In genomic region chrX:53950130-53950733, GRCh38 we compare ENCODE assay signal across 24 cellular contexts.
A peak's percentile ranks its signal among the peaks of the same experiment; 100 is the strongest.
DNase-seq lines count a peak whose midpoint lies in the region; ATAC-seq and TF ChIP-seq lines count a peak whose summit lies in the region.
"Had no signal": no experiment of that assay in that cellular context is flagged by ENCODE, and none has a peak within 500 bp of the region (broad histone marks: within the 10 kb centered on the region; RNA-seq: fewer than 3 reads in every experiment).

No MANE protein-coding gene starts in this region.

- H3K27ac Mint-ChIP-seq in GM23338 = peak overlapping the region; percentile 40; the same call in 1 of the 2 replicates
- H3K27ac Mint-ChIP-seq: CD4-positive, CD25-positive, alpha-beta regulatory T cell; IgD-negative memory B cell had no signal

- H4K20me1 ChIP-seq in GM23338 (replicated peaks; ENCODE audit: insufficient read depth) (no peaks in the 10 kb centered on the region), smooth muscle cell (ENCODE audit: low read depth) (no peaks in the 10 kb centered on the region)

- H3F3A ChIP-seq in GM23338 (replicated peaks; ENCODE audit: low read depth) (no peaks in the 10 kb centered on the region), smooth muscle cell (ENCODE audit: low read depth) (no peaks in the 10 kb centered on the region)

- no peaks in the 10 kb centered on the region for H3K79me2 ChIP-seq in GM23338 (replicated peaks; ENCODE audit: insufficient read depth)
- H3K79me2 ChIP-seq in smooth muscle cell (ENCODE audit: low read depth) = no peaks in the 10 kb centered on the region

- no peak overlapping the region for H3K9ac ChIP-seq in smooth muscle cell (ENCODE audit: low read depth)
- H3K9ac ChIP-seq: BLaER1, KMS-11 had no signal

- H3K4me3 ChIP-seq in GM23338 (no peak overlapping the region), fibroblast of the aortic adventitia (ENCODE audit: low read depth, low read length) (no peak overlapping the region), retinal pigment epithelial cell (ENCODE audit: low read length) (no peak overlapping the region), smooth muscle cell (no peak overlapping the region)
- H3K4me3 ChIP-seq: BLaER1 had no signal

- no peak overlapping the region for H3K4me3 Mint-ChIP-seq in GM23338
- H3K4me3 Mint-ChIP-seq: CD4-positive, CD25-positive, alpha-beta regulatory T cell; IgD-negative memory B cell had no signal

- no peaks in the 10 kb centered on the region for H3K9me3 Mint-ChIP-seq in GM23338
- H3K9me3 Mint-ChIP-seq: CD4-positive, CD25-positive, alpha-beta regulatory T cell; IgD-negative memory B cell had no signal

- 66% methylated on average over 3 of the region's 3 CpGs for WGBS in smooth muscle cell (ENCODE audit: low lambda C conversion rate)

- no peaks in the 10 kb centered on the region for H3K4me1 Mint-ChIP-seq in GM23338
- H3K4me1 Mint-ChIP-seq: IgD-negative memory B cell had no signal

- no peaks in the 10 kb centered on the region for H3K9me3 ChIP-seq in smooth muscle cell (replicated peaks; ENCODE audit: low read depth)
- H3K9me3 ChIP-seq: BLaER1 had no signal

- DNase-seq in GM23338 (ENCODE audit: low spot score) (no peak), amniotic stem cell (lab: John Stamatoyannopoulos, UW) (peak; percentile 8), fibroblast of the aortic adventitia (ENCODE audit: low read depth) (peak; percentile 14), retinal pigment epithelial cell (ENCODE audit: low read depth) (peak; percentile 28), smooth muscle cell (lab: John Stamatoyannopoulos, UW; ENCODE audit: unreplicated experiment) (no peak), NCI-H1417 (lab: John Stamatoyannopoulos, UW) (no peak), GM20000 (ENCODE audit: low spot score) (no peak)
- DNase-seq: CD4-positive, CD25-positive, alpha-beta regulatory T cell; DMS153; DND-41; MM.1S; NCI-H1694; NCI-H2081; NCI-H226; NCI-H510A; NCI-H69; SHP77 had no signal

- H3K4me2 ChIP-seq in GM23338 (no peak overlapping the region), smooth muscle cell (no peak overlapping the region)
- H3K4me2 ChIP-seq: BLaER1, KMS-11 had no signal

- H3K27ac ChIP-seq in GM23338 (ENCODE audit: low read depth) = no peak overlapping the region
- H3K27ac ChIP-seq in smooth muscle cell (ENCODE audit: low read depth) = no peak overlapping the region
- H3K27ac ChIP-seq: BLaER1, HL-60, KMS-11, RWPE1 had no signal

- H3K27me3 ChIP-seq in GM23338 (ENCODE audit: insufficient read depth) = no peaks in the 10 kb centered on the region
- no peaks in the 10 kb centered on the region for H3K27me3 ChIP-seq in smooth muscle cell (ENCODE audit: low read depth)

- TF ChIP-seq CTCF in GM23338 (conservative IDR thresholded peaks at IDR 0.05; ENCODE audit: low read depth in 2 of 2) = no peak
- no peak for TF ChIP-seq CTCF in fibroblast of the aortic adventitia (IDR thresholded peaks at IDR 0.05; ENCODE audit: insufficient read depth, low read length)
- TF ChIP-seq CTCF in retinal pigment epithelial cell (conservative IDR thresholded peaks at IDR 0.05; ENCODE audit: low read depth, low read length) = no peak
- TF ChIP-seq CTCF in smooth muscle cell (IDR thresholded peaks at IDR 0.05; ENCODE audit: borderline replicate concordance, insufficient read depth, poor library complexity, severe bottlenecking) = no peak
- TF ChIP-seq CTCF in GM20000 (IDR thresholded peaks at IDR 0.05; ENCODE audit: extremely low read depth, missing control alignments) = no peak

- peaks cover 19% of the 10 kb centered on the region for H3K36me3 Mint-ChIP-seq in GM23338 (ENCODE audit: low read depth)

- H3K4me1 ChIP-seq in GM23338 (ENCODE audit: insufficient read depth) (no peaks in the 10 kb centered on the region), smooth muscle cell (ENCODE audit: low read depth) (no peaks in the 10 kb centered on the region)
- H3K4me1 ChIP-seq: BLaER1 had no signal

- H3K36me3 ChIP-seq in GM23338 (ENCODE audit: insufficient read depth) (no peaks in the 10 kb centered on the region), smooth muscle cell (ENCODE audit: low read depth) (no peaks in the 10 kb centered on the region)

- no peaks in the 10 kb centered on the region for H3K27me3 Mint-ChIP-seq in GM23338 (ENCODE audit: insufficient read depth, low read depth, poor library complexity)
- H3K27me3 Mint-ChIP-seq: CD4-positive, CD25-positive, alpha-beta regulatory T cell; IgD-negative memory B cell had no signal

- no peaks in the 10 kb centered on the region for H3K9me2 ChIP-seq in GM23338 (ENCODE audit: insufficient read depth)

- ATAC-seq in GM23338 = no peak
- ATAC-seq: HCT116, Panc1 had no signal

- H2AFZ ChIP-seq in GM23338 = no peak overlapping the region
- H2AFZ ChIP-seq in smooth muscle cell (ENCODE audit: low read depth) = no peak overlapping the region

TF ChIP-seq in GM23338, 12 proteins besides CTCF, POLR2A, EP300 and RAD21 (continues in another document):
- TF ChIP-seq, protein P1, sequence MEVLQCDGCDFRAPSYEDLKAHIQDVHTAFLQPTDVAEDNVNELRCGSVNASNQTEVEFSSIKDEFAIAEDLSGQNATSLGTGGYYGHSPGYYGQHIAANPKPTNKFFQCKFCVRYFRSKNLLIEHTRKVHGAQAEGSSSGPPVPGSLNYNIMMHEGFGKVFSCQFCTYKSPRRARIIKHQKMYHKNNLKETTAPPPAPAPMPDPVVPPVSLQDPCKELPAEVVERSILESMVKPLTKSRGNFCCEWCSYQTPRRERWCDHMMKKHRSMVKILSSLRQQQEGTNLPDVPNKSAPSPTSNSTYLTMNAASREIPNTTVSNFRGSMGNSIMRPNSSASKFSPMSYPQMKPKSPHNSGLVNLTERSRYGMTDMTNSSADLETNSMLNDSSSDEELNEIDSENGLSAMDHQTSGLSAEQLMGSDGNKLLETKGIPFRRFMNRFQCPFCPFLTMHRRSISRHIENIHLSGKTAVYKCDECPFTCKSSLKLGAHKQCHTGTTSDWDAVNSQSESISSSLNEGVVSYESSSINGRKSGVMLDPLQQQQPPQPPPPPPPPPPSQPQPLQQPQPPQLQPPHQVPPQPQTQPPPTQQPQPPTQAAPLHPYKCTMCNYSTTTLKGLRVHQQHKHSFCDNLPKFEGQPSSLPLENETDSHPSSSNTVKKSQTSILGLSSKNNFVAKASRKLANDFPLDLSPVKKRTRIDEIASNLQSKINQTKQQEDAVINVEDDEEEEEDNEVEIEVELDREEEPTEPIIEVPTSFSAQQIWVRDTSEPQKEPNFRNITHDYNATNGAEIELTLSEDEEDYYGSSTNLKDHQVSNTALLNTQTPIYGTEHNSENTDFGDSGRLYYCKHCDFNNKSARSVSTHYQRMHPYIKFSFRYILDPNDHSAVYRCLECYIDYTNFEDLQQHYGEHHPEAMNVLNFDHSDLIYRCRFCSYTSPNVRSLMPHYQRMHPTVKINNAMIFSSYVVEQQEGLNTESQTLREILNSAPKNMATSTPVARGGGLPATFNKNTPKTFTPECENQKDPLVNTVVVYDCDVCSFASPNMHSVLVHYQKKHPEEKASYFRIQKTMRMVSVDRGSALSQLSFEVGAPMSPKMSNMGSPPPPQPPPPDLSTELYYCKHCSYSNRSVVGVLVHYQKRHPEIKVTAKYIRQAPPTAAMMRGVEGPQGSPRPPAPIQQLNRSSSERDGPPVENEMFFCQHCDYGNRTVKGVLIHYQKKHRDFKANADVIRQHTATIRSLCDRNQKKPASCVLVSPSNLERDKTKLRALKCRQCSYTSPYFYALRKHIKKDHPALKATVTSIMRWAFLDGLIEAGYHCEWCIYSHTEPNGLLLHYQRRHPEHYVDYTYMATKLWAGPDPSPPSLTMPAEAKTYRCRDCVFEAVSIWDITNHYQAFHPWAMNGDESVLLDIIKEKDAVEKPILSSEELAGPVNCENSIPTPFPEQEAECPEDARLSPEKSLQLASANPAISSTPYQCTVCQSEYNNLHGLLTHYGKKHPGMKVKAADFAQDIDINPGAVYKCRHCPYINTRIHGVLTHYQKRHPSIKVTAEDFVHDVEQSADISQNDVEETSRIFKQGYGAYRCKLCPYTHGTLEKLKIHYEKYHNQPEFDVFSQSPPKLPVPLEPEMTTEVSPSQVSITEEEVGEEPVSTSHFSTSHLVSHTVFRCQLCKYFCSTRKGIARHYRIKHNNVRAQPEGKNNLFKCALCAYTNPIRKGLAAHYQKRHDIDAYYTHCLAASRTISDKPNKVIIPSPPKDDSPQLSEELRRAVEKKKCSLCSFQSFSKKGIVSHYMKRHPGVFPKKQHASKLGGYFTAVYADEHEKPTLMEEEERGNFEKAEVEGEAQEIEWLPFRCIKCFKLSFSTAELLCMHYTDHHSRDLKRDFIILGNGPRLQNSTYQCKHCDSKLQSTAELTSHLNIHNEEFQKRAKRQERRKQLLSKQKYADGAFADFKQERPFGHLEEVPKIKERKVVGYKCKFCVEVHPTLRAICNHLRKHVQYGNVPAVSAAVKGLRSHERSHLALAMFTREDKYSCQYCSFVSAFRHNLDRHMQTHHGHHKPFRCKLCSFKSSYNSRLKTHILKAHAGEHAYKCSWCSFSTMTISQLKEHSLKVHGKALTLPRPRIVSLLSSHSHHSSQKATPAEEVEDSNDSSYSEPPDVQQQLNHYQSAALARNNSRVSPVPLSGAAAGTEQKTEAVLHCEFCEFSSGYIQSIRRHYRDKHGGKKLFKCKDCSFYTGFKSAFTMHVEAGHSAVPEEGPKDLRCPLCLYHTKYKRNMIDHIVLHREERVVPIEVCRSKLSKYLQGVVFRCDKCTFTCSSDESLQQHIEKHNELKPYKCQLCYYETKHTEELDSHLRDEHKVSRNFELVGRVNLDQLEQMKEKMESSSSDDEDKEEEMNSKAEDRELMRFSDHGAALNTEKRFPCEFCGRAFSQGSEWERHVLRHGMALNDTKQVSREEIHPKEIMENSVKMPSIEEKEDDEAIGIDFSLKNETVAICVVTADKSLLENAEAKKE (CRISPR knock-in tag; IDR thresholded peaks at IDR 0.05) = no peak
- TF ChIP-seq NANOG (IDR thresholded peaks at IDR 0.05; ENCODE audit: borderline replicate concordance) (no peak), CREB1 (CRISPR knock-in tag; IDR thresholded peaks at IDR 0.05; ENCODE audit: low read depth) (no peak), JUNB (IDR thresholded peaks at IDR 0.05; ENCODE audit: unreplicated experiment) (no peak), EZH2phosphoT487 (IDR thresholded peaks at IDR 0.05; ENCODE audit: unreplicated experiment) (no peak), ZNF114 (CRISPR knock-in tag; IDR thresholded peaks at IDR 0.05) (no peak), STAT1 (IDR thresholded peaks at IDR 0.05; ENCODE audit: unreplicated experiment) (no peak), ZNF331 (CRISPR knock-in tag; IDR thresholded peaks at IDR 0.05; ENCODE audit: low read depth) (no peak), ETS1 (IDR thresholded peaks at IDR 0.05) (no peak), POLR2AphosphoS5 (IDR thresholded peaks at IDR 0.05; ENCODE audit: low read depth) (no peak)

Comparison
In these comparisons a context has a peak if more than half of its experiments do, and no peak if none do; other contexts are left out.
1. DNase-seq: peak in amniotic stem cell (single experiment), fibroblast of the aortic adventitia (single experiment) and retinal pigment epithelial cell (single experiment); none in GM23338 (single experiment), smooth muscle cell (single experiment), NCI-H1417 (0 of 3) and GM20000 (single experiment).